Comparison of ENCODE assay signal across 11 cellular contexts in genomic region chr4:31088600-31089230, GRCh38.
DNase-seq lines count a peak whose midpoint lies in the region; ATAC-seq and TF ChIP-seq lines count a peak whose summit lies in the region.
"Had no signal": no experiment of that assay in that cellular context is flagged by ENCODE, and none has a peak within 500 bp of the region (broad histone marks: within the 10 kb centered on the region; RNA-seq: fewer than 3 reads in every experiment).

No MANE protein-coding gene starts in this region.

- H3K4me2 ChIP-seq in smooth muscle cell (peak overlapping the region; percentile 22), Karpas-422 (ENCODE audit: low read depth, low read length, poor library complexity, severe bottlenecking) (no peak overlapping the region)

- DNase-seq in HS-27A (ENCODE audit: low read depth) (peak; percentile 36), adipocyte (ENCODE audit: low read depth) (peak; percentile 42), glomerular endothelial cell (ENCODE audit: extremely low read depth, low read depth, low spot score) (peak; percentile 81), smooth muscle cell (lab: John Stamatoyannopoulos, UW; ENCODE audit: unreplicated experiment) (no peak), Karpas-422 (no peak), T-cell (no peak)
- DNase-seq in activated CD4-positive, alpha-beta T cell treated with anti-CD3 and anti-CD28 coated beads, Interleukin-2, amount 10 ng/mL, durations not matched to agents 7 days and 5 days: no peak
- DNase-seq in activated naive CD4-positive, alpha-beta T cell (lab: John Stamatoyannopoulos, UW): no peak
- DNase-seq: stimulated activated naive B cell treated with anti-CD40 and anti-IgM and Interleukin-4, amounts not matched to agents 10 μg/mL and 1 μg/mL and 100 μg/mL, for 72 hours; T-helper 2 cell had no signal

- H3K27me3 ChIP-seq in adipocyte (replicated peaks; ENCODE audit: control insufficient read depth, insufficient read depth, low read length) (no peaks in the 10 kb centered on the region), smooth muscle cell (ENCODE audit: low read depth) (no peaks in the 10 kb centered on the region), Karpas-422 (ENCODE audit: low read length) (no peaks in the 10 kb centered on the region)

- H3K9me3 Mint-ChIP-seq in activated CD4-positive, alpha-beta T cell treated with anti-CD3 and anti-CD28 coated beads, Interleukin-2, amount 10 ng/mL, durations not matched to agents 7 days and 5 days: no peaks in the 10 kb centered on the region
- peaks cover 9 to 13% (median 10%) of the 10 kb centered on the region in 3 donors for H3K9me3 Mint-ChIP-seq in T-cell
- H3K9me3 Mint-ChIP-seq: nephron; stimulated activated naive B cell treated with anti-CD40 and anti-IgM and Interleukin-4, amounts not matched to agents 10 μg/mL and 1 μg/mL and 100 μg/mL, for 72 hours had no signal

- H3K27ac ChIP-seq in smooth muscle cell (ENCODE audit: low read depth) (peak overlapping the region; percentile 78), Karpas-422 (ENCODE audit: low read length) (no peak overlapping the region)

- no peak overlapping the region for H3K27ac Mint-ChIP-seq in activated CD4-positive, alpha-beta T cell treated with anti-CD3 and anti-CD28 coated beads, Interleukin-2, amount 10 ng/mL, durations not matched to agents 7 days and 5 days
- no peak overlapping the region for H3K27ac Mint-ChIP-seq in T-cell
- H3K27ac Mint-ChIP-seq: nephron; stimulated activated naive B cell treated with anti-CD40 and anti-IgM and Interleukin-4, amounts not matched to agents 10 μg/mL and 1 μg/mL and 100 μg/mL, for 72 hours had no signal

- H4K20me1 ChIP-seq in smooth muscle cell (ENCODE audit: low read depth) (no peaks in the 10 kb centered on the region), Karpas-422 (ENCODE audit: insufficient read depth, low read depth, low read length) (no peaks in the 10 kb centered on the region)

- H3K4me1 Mint-ChIP-seq in activated CD4-positive, alpha-beta T cell treated with anti-CD3 and anti-CD28 coated beads, Interleukin-2, amount 10 ng/mL, durations not matched to agents 7 days and 5 days: no peaks in the 10 kb centered on the region
- H3K4me1 Mint-ChIP-seq in T-cell: no peaks in the 10 kb centered on the region
- H3K4me1 Mint-ChIP-seq: stimulated activated naive B cell treated with anti-CD40 and anti-IgM and Interleukin-4, amounts not matched to agents 10 μg/mL and 1 μg/mL and 100 μg/mL, for 72 hours had no signal

- no peaks in the 10 kb centered on the region for H3K9me3 ChIP-seq in adipocyte (ENCODE audit: control insufficient read depth, low read length)
- H3K9me3 ChIP-seq in smooth muscle cell (replicated peaks; ENCODE audit: low read depth): no peaks in the 10 kb centered on the region
- H3K9me3 ChIP-seq in Karpas-422 (ENCODE audit: low read length): peaks cover 21% of the 10 kb centered on the region

- H3K9me2 ChIP-seq in Karpas-422 (replicated peaks; ENCODE audit: insufficient read depth, low read length): no peaks in the 10 kb centered on the region

- H2AFZ ChIP-seq in smooth muscle cell (ENCODE audit: low read depth): no peak overlapping the region
- no peak overlapping the region for H2AFZ ChIP-seq in Karpas-422 (ENCODE audit: low read length)

- H3K36me3 Mint-ChIP-seq in activated CD4-positive, alpha-beta T cell treated with anti-CD3 and anti-CD28 coated beads, Interleukin-2, amount 10 ng/mL, durations not matched to agents 7 days and 5 days (ENCODE audit: low read depth): no peaks in the 10 kb centered on the region
- H3K36me3 Mint-ChIP-seq in T-cell: no peaks in the 10 kb centered on the region
- H3K36me3 Mint-ChIP-seq: stimulated activated naive B cell treated with anti-CD40 and anti-IgM and Interleukin-4, amounts not matched to agents 10 μg/mL and 1 μg/mL and 100 μg/mL, for 72 hours had no signal

- CTCF ChIA-PET in activated CD4-positive, alpha-beta T cell treated with anti-CD3 and anti-CD28 coated beads, Interleukin-2, amount 10 ng/mL, durations not matched to agents 7 days and 5 days (lab: Charles Lee): no interaction called here
- CTCF ChIA-PET in T-cell (lab: Charles Lee): interaction anchor here in 1 of 2 donors (0.5 kb wide), 1 partner anchor 9 kb away, joined by 3 read pairs; no protein-coding TSS in a partner anchor

- peaks cover 17% of the 10 kb centered on the region for H3K4me1 ChIP-seq in adipocyte (ENCODE audit: control insufficient read depth, insufficient read depth, low read length)
- peaks cover 13% of the 10 kb centered on the region for H3K4me1 ChIP-seq in smooth muscle cell (ENCODE audit: low read depth)
- no peaks in the 10 kb centered on the region for H3K4me1 ChIP-seq in Karpas-422 (ENCODE audit: low read length)

- no peak overlapping the region for H3K4me3 ChIP-seq in adipocyte (ENCODE audit: low read length)
- no peak overlapping the region for H3K4me3 ChIP-seq in smooth muscle cell
- no peak overlapping the region for H3K4me3 ChIP-seq in Karpas-422 (ENCODE audit: low read length)

- no peak overlapping the region for H3K9ac ChIP-seq in adipocyte (ENCODE audit: low read length)
- H3K9ac ChIP-seq in smooth muscle cell (ENCODE audit: low read depth): no peak overlapping the region
- no peak overlapping the region for H3K9ac ChIP-seq in Karpas-422 (ENCODE audit: low read length)

- 24% methylated on average over 3 of the region's 3 CpGs for WGBS in smooth muscle cell (ENCODE audit: low lambda C conversion rate)

- H3K79me2 ChIP-seq in smooth muscle cell (ENCODE audit: low read depth) (no peaks in the 10 kb centered on the region), Karpas-422 (ENCODE audit: low read length) (no peaks in the 10 kb centered on the region)

- no peak overlapping the region for H3K4me3 Mint-ChIP-seq in activated CD4-positive, alpha-beta T cell treated with anti-CD3 and anti-CD28 coated beads, Interleukin-2, amount 10 ng/mL, durations not matched to agents 7 days and 5 days
- no peak overlapping the region for H3K4me3 Mint-ChIP-seq in T-cell
- H3K4me3 Mint-ChIP-seq: nephron; stimulated activated naive B cell treated with anti-CD40 and anti-IgM and Interleukin-4, amounts not matched to agents 10 μg/mL and 1 μg/mL and 100 μg/mL, for 72 hours had no signal

- POLR2A ChIA-PET in activated CD4-positive, alpha-beta T cell treated with anti-CD3 and anti-CD28 coated beads, Interleukin-2, amount 10 ng/mL, durations not matched to agents 7 days and 5 days (lab: Charles Lee): no interaction called here
- POLR2A ChIA-PET in T-cell (lab: Charles Lee): no interaction called here

- TF ChIP-seq CTCF in smooth muscle cell (IDR thresholded peaks at IDR 0.05; ENCODE audit: borderline replicate concordance, insufficient read depth, poor library complexity, severe bottlenecking): no peak

- no peaks in the 10 kb centered on the region for H3K36me3 ChIP-seq in adipocyte (ENCODE audit: control insufficient read depth, insufficient read depth, low read length, severe bottlenecking)
- H3K36me3 ChIP-seq in smooth muscle cell (ENCODE audit: low read depth): no peaks in the 10 kb centered on the region
- H3K36me3 ChIP-seq in Karpas-422 (ENCODE audit: insufficient read depth, low read length): no peaks in the 10 kb centered on the region

- H3F3A ChIP-seq in smooth muscle cell (ENCODE audit: low read depth): peaks cover under 1% of the 10 kb centered on the region

- no peak for ATAC-seq in T-cell (replicated peaks in 1 of 4)
- ATAC-seq: stimulated activated naive B cell treated with anti-CD40 and anti-IgM and Interleukin-4, amounts not matched to agents 10 μg/mL and 1 μg/mL and 100 μg/mL, for 72 hours had no signal

- H3K27me3 Mint-ChIP-seq in activated CD4-positive, alpha-beta T cell treated with anti-CD3 and anti-CD28 coated beads, Interleukin-2, amount 10 ng/mL, durations not matched to agents 7 days and 5 days: no peaks in the 10 kb centered on the region
- H3K27me3 Mint-ChIP-seq in T-cell: no peaks in the 10 kb centered on the region
- H3K27me3 Mint-ChIP-seq: stimulated activated naive B cell treated with anti-CD40 and anti-IgM and Interleukin-4, amounts not matched to agents 10 μg/mL and 1 μg/mL and 100 μg/mL, for 72 hours had no signal

Comparison
In these comparisons a context has a peak if more than half of its experiments do, and no peak if none do; other contexts are left out.
1. DNase-seq: peak in HS-27A (single experiment), adipocyte (single experiment) and glomerular endothelial cell (single experiment); none in smooth muscle cell (single experiment), activated CD4-positive, alpha-beta T cell treated with anti-CD3 and anti-CD28 coated beads, Interleukin-2, amount 10 ng/mL, durations not matched to agents 7 days and 5 days (single experiment), activated naive CD4-positive, alpha-beta T cell (0 of 4), Karpas-422 (single experiment) and T-cell (0 of 34).